ENCODE assay signal across 8 cellular contexts in genomic region chr9:108142504-108143201, GRCh38.
DNase-seq lines count a peak whose midpoint lies in the region; ATAC-seq, FAIRE-seq and TF ChIP-seq lines count a peak whose summit lies in the region.

No MANE protein-coding gene starts in this region.

- TF ChIP-seq POLR2A in H54 (IDR thresholded peaks at IDR 0.05; ENCODE audit: low read depth, low read length): no peak

- no peaks in the 10 kb centered on the region; the same call in 1 of the 2 replicates for H3K4me1 Mint-ChIP-seq in HFFc6 (ENCODE audit: low read depth)

- TF ChIP-seq CTCF in HFFc6 (IDR thresholded peaks at IDR 0.05): no peak

- peaks cover 8% of the 10 kb centered on the region for H3K9me3 Mint-ChIP-seq in HFFc6

- H3K36me3 Mint-ChIP-seq in HFFc6 (ENCODE audit: low read depth): no peaks in the 10 kb centered on the region

- DNase-seq in HFFc6 (peak; percentile 21), dermis blood vessel endothelial cell (peak; percentile 90), left lobe of liver (ENCODE audit: low spot score) (peak; percentile 59), smooth muscle cell of the brain vasculature (ENCODE audit: low read depth, low spot score) (peak; percentile 59), NCI-H510A (lab: John Stamatoyannopoulos, UW) (no peak), H54 (ENCODE audit: insufficient read length, low spot score) (no peak), GM19238 (ENCODE audit: insufficient read length, low spot score) (no peak)

- no peak overlapping the region for H3K27ac Mint-ChIP-seq in HFFc6

- FAIRE-seq in H54 (lab: Jason Lieb, UNC): no peak

- H3K4me3 Mint-ChIP-seq in HFFc6: no peak overlapping the region

- ATAC-seq in left lobe of liver (peak; percentile 83), HG03097 (IDR thresholded peaks at IDR 0.05; ENCODE audit: low FRiP score, unreplicated experiment) (no peak)

- no peaks in the 10 kb centered on the region for H3K27me3 Mint-ChIP-seq in HFFc6 (ENCODE audit: insufficient read depth)

Comparison
In these comparisons a context has a peak if more than half of its experiments do, and no peak if none do; other contexts are left out.
1. DNase-seq: peak in HFFc6 (single experiment), dermis blood vessel endothelial cell (single experiment), left lobe of liver (single experiment) and smooth muscle cell of the brain vasculature (single experiment); none in NCI-H510A (single experiment), H54 (single experiment) and GM19238 (single experiment).